29 cellular contexts compared by ENCODE assay signal in the genomic region with DNA sequence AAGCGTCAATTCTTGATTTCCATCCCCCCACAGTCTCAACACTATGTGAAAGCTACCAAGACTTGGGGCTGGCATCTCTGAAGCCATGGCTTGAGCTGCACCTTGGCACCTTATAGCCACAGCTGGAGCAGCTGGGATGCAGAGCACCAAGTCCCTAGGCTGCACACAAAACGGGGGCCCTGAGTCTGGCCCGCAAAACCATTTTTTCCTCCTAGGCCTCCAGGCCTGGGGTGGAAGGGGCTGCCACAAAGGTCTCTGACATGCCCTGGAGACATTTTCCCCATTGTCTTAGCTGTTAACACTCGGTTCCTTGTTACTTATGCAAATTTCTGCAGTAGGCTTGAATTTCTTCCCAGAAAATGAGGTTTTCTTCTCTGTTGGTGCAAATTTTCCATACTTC.
"Had no signal": no experiment of that assay in that cellular context is flagged by ENCODE, and none has a peak within 500 bp of the region (broad histone marks: within the 10 kb centered on the region; RNA-seq: fewer than 3 reads in every experiment).

No MANE protein-coding gene starts in this region.

- H3K4me3 Mint-ChIP-seq: stimulated activated effector memory CD8-positive, alpha-beta T cell treated with anti-CD3 and anti-CD28 coated beads, Interleukin-12 subunit alpha, Interleukin-12 subunit beta, amount 100 ng/mL, for 72 hours; stimulated activated memory B cell treated with anti-CD40 and anti-IgM and Interleukin-4, amounts not matched to agents 10 μg/mL and 1 μg/mL and 100 μg/mL, for 72 hours; stimulated activated naive B cell treated with anti-CD40 and anti-IgM and Interleukin-4, amounts not matched to agents 10 μg/mL and 1 μg/mL and 100 μg/mL, for 72 hours; stimulated activated naive CD8-positive, alpha-beta T cell treated with anti-CD3 and anti-CD28 coated beads, Interleukin-15, amount 100 ng/mL, for 72 hours; stimulated activated naive CD8-positive, alpha-beta T cell treated with anti-CD3 and anti-CD28 coated beads, Interleukin-15, Interleukin-2, amounts not matched to agents 100 ng/mL and 50 ng/mL, for 24 hours; type B pancreatic cell had no signal

- H3K27ac ChIP-seq: stomach, suprapubic skin, testis, thoracic aorta, thyroid gland, tibial artery, tibial nerve, transverse colon, upper lobe of left lung, upper lobe of right lung, uterus, vagina had no signal

- H3K4me1 ChIP-seq: stomach, suprapubic skin, testis, tibial artery, tibial nerve, transverse colon, upper lobe of left lung, upper lobe of right lung, uterus, vagina had no signal

- FAIRE-seq: urothelium cell line had no signal

- DNase-seq: stimulated activated CD4-positive, alpha-beta T cell treated with anti-CD3 and anti-CD28 coated beads, Interleukin-2, amount 100 ng/mL, for 48 hours; stimulated activated CD4-positive, alpha-beta T cell treated with anti-CD3 and anti-CD28 coated beads, Interleukin-4, amount 100 ng/mL, for 1 hour; stimulated activated CD4-positive, alpha-beta T cell treated with anti-CD3 and anti-CD28 coated beads, Interleukin-4, amount 100 ng/mL, for 24 hours; stimulated activated CD4-positive, alpha-beta T cell treated with anti-CD3 and anti-CD28 coated beads, Interleukin-4, amount 100 ng/mL, for 4 hours; stimulated activated CD8-positive, alpha-beta memory T cell treated with anti-CD3 and anti-CD28 coated beads, Interleukin-4, amount 100 ng/mL, for 48 hours; stimulated activated naive B cell treated with anti-CD40 and anti-IgM and Interleukin-4, amounts not matched to agents 10 μg/mL and 1 μg/mL and 100 μg/mL, for 72 hours; stimulated activated naive CD4-positive, alpha-beta T cell; stimulated activated naive CD4-positive, alpha-beta T cell treated with Interleukin-2 at 50 U/mL for 16 hours; stimulated activated naive CD8-positive, alpha-beta T cell treated with anti-CD3 and anti-CD28 coated beads, Interleukin-15, amount 100 ng/mL, for 72 hours; stimulated activated naive CD8-positive, alpha-beta T cell treated with anti-CD3 and anti-CD28 coated beads, Interleukin-15, Interleukin-2, amounts not matched to agents 100 U/mL and 50 U/mL, for 24 hours; stomach; substantia nigra; testis; thyroid gland; tibial artery; transverse colon; trophoblast cell; upper lobe of left lung; upper lobe of right lung; uterus had no signal

- H3K27ac Mint-ChIP-seq: stimulated activated effector memory CD8-positive, alpha-beta T cell treated with anti-CD3 and anti-CD28 coated beads, Interleukin-12 subunit alpha, Interleukin-12 subunit beta, amount 100 ng/mL, for 72 hours; stimulated activated memory B cell treated with anti-CD40 and anti-IgM and Interleukin-4, amounts not matched to agents 10 μg/mL and 1 μg/mL and 100 μg/mL, for 72 hours; stimulated activated naive B cell treated with anti-CD40 and anti-IgM and Interleukin-4, amounts not matched to agents 10 μg/mL and 1 μg/mL and 100 μg/mL, for 72 hours; stimulated activated naive CD8-positive, alpha-beta T cell treated with anti-CD3 and anti-CD28 coated beads, Interleukin-15, amount 100 ng/mL, for 72 hours; stimulated activated naive CD8-positive, alpha-beta T cell treated with anti-CD3 and anti-CD28 coated beads, Interleukin-15, Interleukin-2, amounts not matched to agents 100 ng/mL and 50 ng/mL, for 24 hours; type B pancreatic cell had no signal

- H3K36me3 Mint-ChIP-seq: stimulated activated effector memory CD8-positive, alpha-beta T cell treated with anti-CD3 and anti-CD28 coated beads, Interleukin-12 subunit alpha, Interleukin-12 subunit beta, amount 100 ng/mL, for 72 hours; stimulated activated memory B cell treated with anti-CD40 and anti-IgM and Interleukin-4, amounts not matched to agents 10 μg/mL and 1 μg/mL and 100 μg/mL, for 72 hours; stimulated activated naive B cell treated with anti-CD40 and anti-IgM and Interleukin-4, amounts not matched to agents 10 μg/mL and 1 μg/mL and 100 μg/mL, for 72 hours; type B pancreatic cell had no signal

- ATAC-seq: stimulated activated effector memory CD8-positive, alpha-beta T cell treated with anti-CD3 and anti-CD28 coated beads, Interleukin-12 subunit alpha, Interleukin-12 subunit beta, amount 100 ng/mL, for 72 hours; stimulated activated memory B cell treated with anti-CD40 and anti-IgM and Interleukin-4, amounts not matched to agents 10 μg/mL and 1 μg/mL and 100 μg/mL, for 72 hours; stimulated activated naive B cell treated with anti-CD40 and anti-IgM and Interleukin-4, amounts not matched to agents 10 μg/mL and 1 μg/mL and 100 μg/mL, for 72 hours; stimulated activated naive CD8-positive, alpha-beta T cell treated with anti-CD3 and anti-CD28 coated beads, Interleukin-15, amount 100 ng/mL, for 72 hours; stimulated activated naive CD8-positive, alpha-beta T cell treated with anti-CD3 and anti-CD28 coated beads, Interleukin-15, Interleukin-2, amounts not matched to agents 100 U/mL and 50 U/mL, for 24 hours; upper lobe of right lung had no signal

- H3K36me3 ChIP-seq: stomach, suprapubic skin, thoracic aorta, thyroid gland, tibial artery, tibial nerve, transverse colon, upper lobe of left lung, upper lobe of right lung, uterus, vagina had no signal

- H3K4me1 Mint-ChIP-seq: stimulated activated effector memory CD8-positive, alpha-beta T cell treated with anti-CD3 and anti-CD28 coated beads, Interleukin-12 subunit alpha, Interleukin-12 subunit beta, amount 100 ng/mL, for 72 hours; stimulated activated memory B cell treated with anti-CD40 and anti-IgM and Interleukin-4, amounts not matched to agents 10 μg/mL and 1 μg/mL and 100 μg/mL, for 72 hours; stimulated activated naive B cell treated with anti-CD40 and anti-IgM and Interleukin-4, amounts not matched to agents 10 μg/mL and 1 μg/mL and 100 μg/mL, for 72 hours; stimulated activated naive CD8-positive, alpha-beta T cell treated with anti-CD3 and anti-CD28 coated beads, Interleukin-15, amount 100 ng/mL, for 72 hours had no signal

- H3K27me3 ChIP-seq: stomach, suprapubic skin, testis, thyroid gland, tibial artery, tibial nerve, transverse colon, upper lobe of left lung, upper lobe of right lung, uterus, vagina had no signal

- H3K4me3 ChIP-seq: stomach, suprapubic skin, testis, thoracic aorta, thyroid gland, tibial artery, tibial nerve, transverse colon, upper lobe of left lung, upper lobe of right lung, uterus, vagina had no signal

- H3K9me3 ChIP-seq: suprapubic skin, testis, thoracic aorta, thyroid gland, tibial artery, transverse colon, upper lobe of left lung, upper lobe of right lung, uterus, vagina had no signal

- H3K27me3 Mint-ChIP-seq: stimulated activated memory B cell treated with anti-CD40 and anti-IgM and Interleukin-4, amounts not matched to agents 10 μg/mL and 1 μg/mL and 100 μg/mL, for 72 hours; stimulated activated naive B cell treated with anti-CD40 and anti-IgM and Interleukin-4, amounts not matched to agents 10 μg/mL and 1 μg/mL and 100 μg/mL, for 72 hours; stimulated activated naive CD8-positive, alpha-beta T cell treated with anti-CD3 and anti-CD28 coated beads, Interleukin-15, amount 100 ng/mL, for 72 hours had no signal
